In the genomic region with DNA sequence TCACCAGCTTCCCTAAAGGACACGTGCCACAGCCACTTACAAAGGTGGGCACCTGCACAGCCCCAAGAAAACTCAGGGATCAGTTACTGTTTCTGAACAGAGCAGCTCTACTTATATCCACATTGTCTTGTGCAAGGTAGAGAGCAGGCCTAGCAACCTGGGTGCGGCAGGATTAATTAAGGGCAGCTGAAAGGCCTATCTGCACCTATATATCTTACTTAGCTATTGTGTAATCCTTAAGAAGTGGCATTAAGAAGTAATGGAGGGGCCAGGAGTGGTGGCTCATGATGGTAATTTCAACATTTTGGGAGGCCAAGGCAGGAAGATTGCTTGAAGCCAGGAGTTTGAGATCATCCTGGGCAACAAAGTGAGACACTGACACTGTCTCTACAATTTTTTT, we compare ENCODE assay signal across 21 cellular contexts.
"Had no signal": no experiment of that assay in that cellular context is flagged by ENCODE, and none has a peak within 500 bp of the region (broad histone marks: within the 10 kb centered on the region; RNA-seq: fewer than 3 reads in every experiment).

No MANE protein-coding gene starts in this region.

- H3K9ac ChIP-seq: parathyroid adenoma had no signal

- H3K79me2 ChIP-seq: parathyroid adenoma had no signal

- H3K27ac ChIP-seq: esophagus muscularis mucosa, neutrophil, parathyroid adenoma, transverse colon had no signal

- ATAC-seq: activated CD8-positive, alpha-beta memory T cell treated with anti-CD3 and anti-CD28 coated beads, Interleukin-2, amount 10 ng/mL, durations not matched to agents 7 days and 5 days; left ventricle myocardium superior; naive thymus-derived CD8-positive, alpha-beta T cell had no signal

- H3K4me3 ChIP-seq: esophagus muscularis mucosa, transverse colon had no signal

- FAIRE-seq: astrocyte, bronchial epithelial cell, kidney had no signal

- H2AFZ ChIP-seq: parathyroid adenoma had no signal

- H3K4me1 ChIP-seq: parathyroid adenoma, transverse colon had no signal

- H3K9me3 ChIP-seq: esophagus muscularis mucosa, neutrophil, transverse colon had no signal

- DNase-seq: activated CD4-positive, alpha-beta memory T cell treated with anti-CD3 and anti-CD28 coated beads for 36 hours; activated CD4-positive, alpha-beta T cell treated with anti-CD3 and anti-CD28 coated beads for 36 hours; activated CD8-positive, alpha-beta memory T cell treated with anti-CD3 and anti-CD28 coated beads, Interleukin-2, amount 10 ng/mL, durations not matched to agents 7 days and 5 days; activated effector memory CD4-positive, alpha-beta T cell treated with Interleukin-2 at 50 U/mL for 16 hours; activated naive CD4-positive, alpha-beta T cell treated with anti-CD3 and anti-CD28 coated beads, Interleukin-2, amount 50 U/mL, for 16 hours; activated T-cell treated with anti-CD3 and anti-CD28 coated beads, Interleukin-2, amount 50 U/mL, for 24 hours; endodermal cell; hypothalamus; kidney; left ventricle myocardium superior; mesenchymal stem cell; naive thymus-derived CD8-positive, alpha-beta T cell; stimulated activated CD4-positive, alpha-beta T cell treated with anti-CD3 and anti-CD28 coated beads, Interleukin-4, amount 100 ng/mL, for 1 hour; stimulated activated CD8-positive, alpha-beta memory T cell treated with anti-CD3 and anti-CD28 coated beads, Interleukin-4, amount 100 ng/mL, for 48 hours; stimulated activated naive CD4-positive, alpha-beta T cell treated with Interleukin-2 at 50 U/mL for 16 hours; transverse colon had no signal

- H3K27me3 ChIP-seq: esophagus muscularis mucosa, neutrophil, transverse colon had no signal

- H3K36me3 ChIP-seq: esophagus muscularis mucosa, neutrophil, transverse colon had no signal
